27 cellular contexts compared by ENCODE assay signal in genomic region chr3:70519005-70519404, GRCh38.
"Had no signal": no experiment of that assay in that cellular context is flagged by ENCODE, and none has a peak within 500 bp of the region (broad histone marks: within the 10 kb centered on the region; RNA-seq: fewer than 3 reads in every experiment).

No MANE protein-coding gene starts in this region.

- H3K9me3 Mint-ChIP-seq: natural killer cell; nephron progenitor cell; neural crest cell; stimulated activated effector memory CD8-positive, alpha-beta T cell treated with anti-CD3 and anti-CD28 coated beads, Interleukin-12 subunit alpha, Interleukin-12 subunit beta, amount 100 ng/mL, for 72 hours; stimulated activated naive B cell treated with anti-CD40 and anti-IgM and Interleukin-4, amounts not matched to agents 10 μg/mL and 1 μg/mL and 100 μg/mL, for 72 hours; stimulated activated naive CD8-positive, alpha-beta T cell treated with anti-CD3 and anti-CD28 coated beads, Interleukin-15, Interleukin-2, amounts not matched to agents 100 ng/mL and 50 ng/mL, for 24 hours had no signal

- H3K4me1 Mint-ChIP-seq: natural killer cell; neural crest cell; stimulated activated effector memory CD8-positive, alpha-beta T cell treated with anti-CD3 and anti-CD28 coated beads, Interleukin-12 subunit alpha, Interleukin-12 subunit beta, amount 100 ng/mL, for 72 hours; stimulated activated naive B cell treated with anti-CD40 and anti-IgM and Interleukin-4, amounts not matched to agents 10 μg/mL and 1 μg/mL and 100 μg/mL, for 72 hours had no signal

- H3K27ac ChIP-seq: neutrophil, pancreas, prostate gland, right atrium auricular region, right lobe of liver, sigmoid colon, stomach, thoracic aorta, thyroid gland, tibial nerve, upper lobe of left lung, vagina had no signal

- H3K36me3 ChIP-seq: neutrophil, pancreas, prostate gland, right atrium auricular region, right lobe of liver, sigmoid colon, stomach, thoracic aorta, thyroid gland, tibial nerve, upper lobe of left lung, vagina had no signal

- H3K4me3 ChIP-seq: pancreas, prostate gland, right atrium auricular region, right lobe of liver, sigmoid colon, stomach, thoracic aorta, thyroid gland, tibial nerve, upper lobe of left lung, vagina had no signal

- H3K27me3 ChIP-seq: neutrophil, pancreas, right atrium auricular region, right lobe of liver, sigmoid colon, stomach, thyroid gland, tibial nerve, upper lobe of left lung, vagina had no signal

- H3K4me1 ChIP-seq: prostate gland, right atrium auricular region, right lobe of liver, sigmoid colon, upper lobe of left lung, vagina had no signal

- H3K9me3 ChIP-seq: neutrophil, pancreas, prostate gland, right atrium auricular region, right lobe of liver, sigmoid colon, stomach, thoracic aorta, thyroid gland, tibial nerve, upper lobe of left lung, vagina had no signal

- ATAC-seq: natural killer cell; pancreas; right lobe of liver; stimulated activated effector memory CD8-positive, alpha-beta T cell treated with anti-CD3 and anti-CD28 coated beads, Interleukin-12 subunit alpha, Interleukin-12 subunit beta, amount 100 ng/mL, for 72 hours; stimulated activated naive B cell treated with anti-CD40 and anti-IgM and Interleukin-4, amounts not matched to agents 10 μg/mL and 1 μg/mL and 100 μg/mL, for 72 hours had no signal

- DNase-seq: natural killer cell; nephron progenitor cell; nucleus accumbens; pancreas; retina; right lobe of liver; sigmoid colon; small intestine; stimulated activated CD4-positive, alpha-beta T cell treated with anti-CD3 and anti-CD28 coated beads, Interleukin-15, amount 100 ng/mL, for 24 hours; stimulated activated CD4-positive, alpha-beta T cell treated with anti-CD3 and anti-CD28 coated beads, Interleukin-2, amount 100 ng/mL, for 24 hours; stimulated activated CD4-positive, alpha-beta T cell treated with anti-CD3 and anti-CD28 coated beads, Interleukin-2, amount 100 ng/mL, for 48 hours; stimulated activated CD4-positive, alpha-beta T cell treated with anti-CD3 and anti-CD28 coated beads, Interleukin-4, amount 100 ng/mL, for 24 hours; stimulated activated naive B cell treated with anti-CD40 and anti-IgM and Interleukin-4, amounts not matched to agents 10 μg/mL and 1 μg/mL and 100 μg/mL, for 72 hours; stimulated activated naive CD4-positive, alpha-beta T cell treated with Interleukin-2 at 50 U/mL for 16 hours; stomach; thyroid gland; trophoblast cell; upper lobe of left lung had no signal

- H3K4me3 Mint-ChIP-seq: natural killer cell; nephron progenitor cell; neural crest cell; stimulated activated effector memory CD8-positive, alpha-beta T cell treated with anti-CD3 and anti-CD28 coated beads, Interleukin-12 subunit alpha, Interleukin-12 subunit beta, amount 100 ng/mL, for 72 hours; stimulated activated naive B cell treated with anti-CD40 and anti-IgM and Interleukin-4, amounts not matched to agents 10 μg/mL and 1 μg/mL and 100 μg/mL, for 72 hours; stimulated activated naive CD8-positive, alpha-beta T cell treated with anti-CD3 and anti-CD28 coated beads, Interleukin-15, Interleukin-2, amounts not matched to agents 100 ng/mL and 50 ng/mL, for 24 hours had no signal

- H3K27ac Mint-ChIP-seq: natural killer cell; nephron progenitor cell; stimulated activated effector memory CD8-positive, alpha-beta T cell treated with anti-CD3 and anti-CD28 coated beads, Interleukin-12 subunit alpha, Interleukin-12 subunit beta, amount 100 ng/mL, for 72 hours; stimulated activated naive B cell treated with anti-CD40 and anti-IgM and Interleukin-4, amounts not matched to agents 10 μg/mL and 1 μg/mL and 100 μg/mL, for 72 hours; stimulated activated naive CD8-positive, alpha-beta T cell treated with anti-CD3 and anti-CD28 coated beads, Interleukin-15, Interleukin-2, amounts not matched to agents 100 ng/mL and 50 ng/mL, for 24 hours had no signal

- H3K36me3 Mint-ChIP-seq: natural killer cell; stimulated activated effector memory CD8-positive, alpha-beta T cell treated with anti-CD3 and anti-CD28 coated beads, Interleukin-12 subunit alpha, Interleukin-12 subunit beta, amount 100 ng/mL, for 72 hours; stimulated activated naive B cell treated with anti-CD40 and anti-IgM and Interleukin-4, amounts not matched to agents 10 μg/mL and 1 μg/mL and 100 μg/mL, for 72 hours had no signal
